ENCODE assay signal across 1 cellular context in the genomic region with DNA sequence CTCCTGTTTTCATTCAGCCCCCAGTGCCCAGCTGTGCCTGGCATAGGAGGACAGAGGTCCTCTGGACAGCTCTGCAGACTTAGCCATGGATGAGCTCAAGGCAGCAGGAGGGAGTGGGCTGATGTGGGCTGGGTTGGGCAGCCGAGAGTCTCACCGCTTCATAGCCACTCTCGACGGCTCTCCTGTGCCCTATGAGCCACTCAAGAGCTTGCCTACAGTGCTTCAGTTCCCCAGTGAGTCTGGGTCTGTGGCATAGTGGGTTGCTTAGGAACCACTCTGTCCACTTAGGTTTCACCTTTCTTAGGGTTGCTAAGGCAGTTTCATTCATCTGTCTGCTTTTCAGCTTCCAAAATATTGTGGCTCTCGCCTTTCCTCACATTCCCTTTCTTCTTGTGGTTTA.
TF ChIP-seq lines count a peak whose summit lies in the region.

No MANE protein-coding gene starts in this region.

TF ChIP-seq in GM12878, 131 proteins besides CTCF, POLR2A, EP300 and RAD21 (continued from another document):
- no peak for TF ChIP-seq NFYA (IDR thresholded peaks at IDR 0.05; ENCODE audit: borderline replicate concordance, low read depth, low read length)
